ENCODE assay signal across 27 cellular contexts in the genomic region with DNA sequence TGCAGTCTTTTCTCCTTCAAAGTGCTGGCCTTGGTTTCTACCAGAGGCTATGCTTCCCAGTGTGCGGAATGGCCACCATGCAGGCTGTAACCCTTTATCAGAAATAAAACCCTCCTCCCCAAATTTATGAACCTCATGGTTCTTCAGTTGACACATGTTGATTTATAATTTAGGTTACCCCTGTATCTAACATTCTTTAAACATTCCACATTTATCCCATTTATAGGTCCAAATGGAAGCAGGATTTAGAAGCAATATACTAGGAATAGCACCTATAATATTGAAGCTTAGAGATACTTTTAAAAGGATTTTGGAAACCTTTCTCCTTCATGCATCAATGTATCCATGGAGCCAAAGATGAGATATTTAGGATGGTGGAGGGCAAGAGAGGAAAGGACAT.
"Had no signal": no experiment of that assay in that cellular context is flagged by ENCODE, and none has a peak within 500 bp of the region (broad histone marks: within the 10 kb centered on the region; RNA-seq: fewer than 3 reads in every experiment).

No MANE protein-coding gene starts in this region.

- H3K9me3 ChIP-seq: suprapubic skin, testis, thoracic aorta, thyroid gland, tibial artery, transverse colon, upper lobe of right lung, uterus, vagina had no signal

- H3K27me3 ChIP-seq: suprapubic skin, testis, thyroid gland, tibial artery, tibial nerve, transverse colon, upper lobe of left lung, upper lobe of right lung, uterus, vagina had no signal

- H3K27ac ChIP-seq: stomach, suprapubic skin, testis, thoracic aorta, thyroid gland, tibial artery, tibial nerve, transverse colon, upper lobe of left lung, upper lobe of right lung, uterus, vagina had no signal

- H3K4me3 ChIP-seq: stomach, suprapubic skin, testis, thoracic aorta, thyroid gland, tibial artery, tibial nerve, transverse colon, upper lobe of left lung, upper lobe of right lung, uterus, vagina had no signal

- H3K36me3 ChIP-seq: stomach, suprapubic skin, thoracic aorta, thyroid gland, tibial artery, tibial nerve, transverse colon, upper lobe of left lung, upper lobe of right lung, uterus, vagina had no signal

- H3K4me1 ChIP-seq: stomach, suprapubic skin, testis, thyroid gland, tibial artery, tibial nerve, transverse colon, upper lobe of left lung, upper lobe of right lung, uterus, vagina had no signal

- FAIRE-seq: urothelium cell line had no signal

- DNase-seq: stimulated activated CD4-positive, alpha-beta T cell treated with anti-CD3 and anti-CD28 coated beads, Interleukin-2, amount 100 ng/mL, for 48 hours; stimulated activated CD4-positive, alpha-beta T cell treated with anti-CD3 and anti-CD28 coated beads, Interleukin-4, amount 100 ng/mL, for 1 hour; stimulated activated CD4-positive, alpha-beta T cell treated with anti-CD3 and anti-CD28 coated beads, Interleukin-4, amount 100 ng/mL, for 24 hours; stimulated activated CD4-positive, alpha-beta T cell treated with anti-CD3 and anti-CD28 coated beads, Interleukin-4, amount 100 ng/mL, for 4 hours; stimulated activated CD8-positive, alpha-beta memory T cell treated with anti-CD3 and anti-CD28 coated beads, Interleukin-4, amount 100 ng/mL, for 48 hours; stimulated activated naive B cell treated with anti-CD40 and anti-IgM and Interleukin-4, amounts not matched to agents 10 μg/mL and 1 μg/mL and 100 μg/mL, for 72 hours; stimulated activated naive CD4-positive, alpha-beta T cell; stimulated activated naive CD4-positive, alpha-beta T cell treated with Interleukin-2 at 50 U/mL for 16 hours; stimulated activated naive CD8-positive, alpha-beta T cell treated with anti-CD3 and anti-CD28 coated beads, Interleukin-15, amount 100 ng/mL, for 72 hours; stimulated activated naive CD8-positive, alpha-beta T cell treated with anti-CD3 and anti-CD28 coated beads, Interleukin-15, Interleukin-2, amounts not matched to agents 100 U/mL and 50 U/mL, for 24 hours; stomach; substantia nigra; testis; thyroid gland; tibial artery; transverse colon; trophoblast cell; upper lobe of left lung; upper lobe of right lung; uterus had no signal

- ATAC-seq: stimulated activated effector memory CD8-positive, alpha-beta T cell treated with anti-CD3 and anti-CD28 coated beads, Interleukin-12 subunit alpha, Interleukin-12 subunit beta, amount 100 ng/mL, for 72 hours; stimulated activated memory B cell treated with anti-CD40 and anti-IgM and Interleukin-4, amounts not matched to agents 10 μg/mL and 1 μg/mL and 100 μg/mL, for 72 hours; stimulated activated naive B cell treated with anti-CD40 and anti-IgM and Interleukin-4, amounts not matched to agents 10 μg/mL and 1 μg/mL and 100 μg/mL, for 72 hours; stimulated activated naive CD8-positive, alpha-beta T cell treated with anti-CD3 and anti-CD28 coated beads, Interleukin-15, amount 100 ng/mL, for 72 hours; stimulated activated naive CD8-positive, alpha-beta T cell treated with anti-CD3 and anti-CD28 coated beads, Interleukin-15, Interleukin-2, amounts not matched to agents 100 U/mL and 50 U/mL, for 24 hours; upper lobe of right lung had no signal
